11 cellular contexts compared by ENCODE assay signal in the genomic region with DNA sequence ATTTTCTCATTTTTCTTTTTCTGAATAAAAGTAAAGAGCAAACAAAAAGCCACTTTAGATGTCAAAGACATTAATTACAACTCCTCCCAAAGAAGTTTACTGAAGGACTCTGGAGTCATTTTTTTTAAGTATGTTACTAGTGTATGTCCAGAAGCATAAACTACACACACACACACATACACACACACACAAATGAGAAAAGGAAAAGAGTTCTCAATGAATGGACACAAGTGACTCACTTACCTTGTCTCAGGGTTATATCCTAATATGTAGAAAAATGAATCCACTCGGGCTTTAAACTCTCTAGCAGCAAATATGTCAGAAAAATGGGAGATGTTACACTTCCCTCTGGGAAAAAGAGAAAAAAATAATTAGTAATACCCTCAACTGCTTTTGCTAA.
DNase-seq lines count a peak whose midpoint lies in the region; ATAC-seq and TF ChIP-seq lines count a peak whose summit lies in the region.
"Had no signal": no experiment of that assay in that cellular context is flagged by ENCODE, and none has a peak within 500 bp of the region (broad histone marks: within the 10 kb centered on the region; RNA-seq: fewer than 3 reads in every experiment).

No MANE protein-coding gene starts in this region.

- no peak overlapping the region for H3K4me3 Mint-ChIP-seq in HFFc6
- no peak overlapping the region for H3K4me3 Mint-ChIP-seq in activated CD4-positive, alpha-beta memory T cell treated with anti-CD3 and anti-CD28 coated beads, Interleukin-2, amount 10 ng/mL, durations not matched to agents 7 days and 5 days
- peak overlapping the region; percentile 64 for H3K4me3 Mint-ChIP-seq in stimulated activated effector memory CD8-positive, alpha-beta T cell treated with anti-CD3 and anti-CD28 coated beads, Interleukin-12 subunit alpha, Interleukin-12 subunit beta, amount 100 ng/mL, for 72 hours

- CTCF ChIA-PET in activated CD4-positive, alpha-beta memory T cell treated with anti-CD3 and anti-CD28 coated beads, Interleukin-2, amount 10 ng/mL, durations not matched to agents 7 days and 5 days (lab: Charles Lee), result no interaction called here

- H3K27me3 Mint-ChIP-seq in HFFc6 (ENCODE audit: insufficient read depth), result no peaks in the 10 kb centered on the region
- no peaks in the 10 kb centered on the region for H3K27me3 Mint-ChIP-seq in activated CD4-positive, alpha-beta memory T cell treated with anti-CD3 and anti-CD28 coated beads, Interleukin-2, amount 10 ng/mL, durations not matched to agents 7 days and 5 days
- H3K27me3 Mint-ChIP-seq: IgD-negative memory B cell had no signal

- POLR2A ChIA-PET in activated CD4-positive, alpha-beta memory T cell treated with anti-CD3 and anti-CD28 coated beads, Interleukin-2, amount 10 ng/mL, durations not matched to agents 7 days and 5 days (lab: Charles Lee), result no interaction called here

- DNase-seq in HFFc6 (peak; percentile 3), SHP77 (lab: John Stamatoyannopoulos, UW) (no peak), germinal center (ENCODE audit: low spot score) (no peak)
- DNase-seq in activated CD4-positive, alpha-beta memory T cell treated with anti-CD3 and anti-CD28 coated beads, Interleukin-2, amount 10 ng/mL, durations not matched to agents 7 days and 5 days, result no peak
- no peak for DNase-seq in stimulated activated effector memory CD8-positive, alpha-beta T cell treated with anti-CD3 and anti-CD28 coated beads, Interleukin-12 subunit alpha, Interleukin-12 subunit beta, amount 100 ng/mL, for 72 hours (ENCODE audit: low spot score in 2 of 2)
- DNase-seq: NCI-H1436 treated with DMSO at 0.1 percent for 48 hours; NCI-H524; stimulated activated CD4-positive, alpha-beta T cell treated with anti-CD3 and anti-CD28 coated beads, Interleukin-4, amount 100 ng/mL, for 1 hour had no signal

- H3K4me1 Mint-ChIP-seq in HFFc6 (ENCODE audit: low read depth), result peaks cover 29% of the 10 kb centered on the region
- peaks cover 51% of the 10 kb centered on the region for H3K4me1 Mint-ChIP-seq in activated CD4-positive, alpha-beta memory T cell treated with anti-CD3 and anti-CD28 coated beads, Interleukin-2, amount 10 ng/mL, durations not matched to agents 7 days and 5 days
- peaks cover 43% of the 10 kb centered on the region for H3K4me1 Mint-ChIP-seq in stimulated activated effector memory CD8-positive, alpha-beta T cell treated with anti-CD3 and anti-CD28 coated beads, Interleukin-12 subunit alpha, Interleukin-12 subunit beta, amount 100 ng/mL, for 72 hours

- peak overlapping the region; percentile 80 for H3K27ac Mint-ChIP-seq in HFFc6
- peak overlapping the region; percentile 66 for H3K27ac Mint-ChIP-seq in activated CD4-positive, alpha-beta memory T cell treated with anti-CD3 and anti-CD28 coated beads, Interleukin-2, amount 10 ng/mL, durations not matched to agents 7 days and 5 days
- peak overlapping the region; percentile 94 for H3K27ac Mint-ChIP-seq in stimulated activated effector memory CD8-positive, alpha-beta T cell treated with anti-CD3 and anti-CD28 coated beads, Interleukin-12 subunit alpha, Interleukin-12 subunit beta, amount 100 ng/mL, for 72 hours

- ATAC-seq in esophagus mucosa (peak; percentile 48), HG02938 (IDR thresholded peaks at IDR 0.05; ENCODE audit: unreplicated experiment) (no peak)
- no peak for ATAC-seq in stimulated activated effector memory CD8-positive, alpha-beta T cell treated with anti-CD3 and anti-CD28 coated beads, Interleukin-12 subunit alpha, Interleukin-12 subunit beta, amount 100 ng/mL, for 72 hours

- H3K9me3 Mint-ChIP-seq in HFFc6, result no peaks in the 10 kb centered on the region
- peaks cover 7% of the 10 kb centered on the region for H3K9me3 Mint-ChIP-seq in activated CD4-positive, alpha-beta memory T cell treated with anti-CD3 and anti-CD28 coated beads, Interleukin-2, amount 10 ng/mL, durations not matched to agents 7 days and 5 days
- H3K9me3 Mint-ChIP-seq in stimulated activated effector memory CD8-positive, alpha-beta T cell treated with anti-CD3 and anti-CD28 coated beads, Interleukin-12 subunit alpha, Interleukin-12 subunit beta, amount 100 ng/mL, for 72 hours, result no peaks in the 10 kb centered on the region

- peaks cover 17% of the 10 kb centered on the region for H3K36me3 Mint-ChIP-seq in HFFc6 (ENCODE audit: low read depth)
- peaks cover 55% of the 10 kb centered on the region for H3K36me3 Mint-ChIP-seq in activated CD4-positive, alpha-beta memory T cell treated with anti-CD3 and anti-CD28 coated beads, Interleukin-2, amount 10 ng/mL, durations not matched to agents 7 days and 5 days (ENCODE audit: low read depth)
- H3K36me3 Mint-ChIP-seq in stimulated activated effector memory CD8-positive, alpha-beta T cell treated with anti-CD3 and anti-CD28 coated beads, Interleukin-12 subunit alpha, Interleukin-12 subunit beta, amount 100 ng/mL, for 72 hours, result peaks cover 21% of the 10 kb centered on the region

- TF ChIP-seq CTCF in HFFc6 (IDR thresholded peaks at IDR 0.05), result no peak
